1 cellular context compared by ENCODE assay signal in genomic region chr10:3954615-3955014, GRCh38.
TF ChIP-seq lines count a peak whose summit lies in the region.

No MANE protein-coding gene starts in this region.

TF ChIP-seq in IMR-90, 13 proteins besides CTCF, POLR2A, EP300 and RAD21:
- no peak for TF ChIP-seq MXI1 (IDR thresholded peaks at IDR 0.05; ENCODE audit: borderline replicate concordance, low read depth, low read length)
- no peak for TF ChIP-seq CHD1 (IDR thresholded peaks at IDR 0.05; ENCODE audit: low read depth, low read length)
- TF ChIP-seq SMC3 (IDR thresholded peaks at IDR 0.05; ENCODE audit: low read depth, low read length), result no peak
- no peak for TF ChIP-seq RFX5 (IDR thresholded peaks at IDR 0.05; ENCODE audit: low read depth, low read length)
- TF ChIP-seq NFE2L2 (IDR thresholded peaks at IDR 0.05; ENCODE audit: low read depth, low read length), result no peak
- TF ChIP-seq BHLHE40 (IDR thresholded peaks at IDR 0.05; ENCODE audit: low read depth, low read length), result no peak
- no peak for TF ChIP-seq RCOR1 (IDR thresholded peaks at IDR 0.05; ENCODE audit: insufficient replicate concordance, low read length)
- no peak for TF ChIP-seq CEBPB (IDR thresholded peaks at IDR 0.05; ENCODE audit: low read depth, low read length)
- TF ChIP-seq FOS (IDR thresholded peaks at IDR 0.05; ENCODE audit: low read depth, low read length), result no peak
- no peak for TF ChIP-seq USF2 (IDR thresholded peaks at IDR 0.05; ENCODE audit: low read depth, low read length)
- no peak for TF ChIP-seq MAZ (IDR thresholded peaks at IDR 0.05; ENCODE audit: borderline replicate concordance, low read depth, low read length)
- TF ChIP-seq ELK1 (IDR thresholded peaks at IDR 0.05; ENCODE audit: borderline replicate concordance, low read depth, low read length), result no peak
